1 cellular context compared by ENCODE assay signal in the genomic region with DNA sequence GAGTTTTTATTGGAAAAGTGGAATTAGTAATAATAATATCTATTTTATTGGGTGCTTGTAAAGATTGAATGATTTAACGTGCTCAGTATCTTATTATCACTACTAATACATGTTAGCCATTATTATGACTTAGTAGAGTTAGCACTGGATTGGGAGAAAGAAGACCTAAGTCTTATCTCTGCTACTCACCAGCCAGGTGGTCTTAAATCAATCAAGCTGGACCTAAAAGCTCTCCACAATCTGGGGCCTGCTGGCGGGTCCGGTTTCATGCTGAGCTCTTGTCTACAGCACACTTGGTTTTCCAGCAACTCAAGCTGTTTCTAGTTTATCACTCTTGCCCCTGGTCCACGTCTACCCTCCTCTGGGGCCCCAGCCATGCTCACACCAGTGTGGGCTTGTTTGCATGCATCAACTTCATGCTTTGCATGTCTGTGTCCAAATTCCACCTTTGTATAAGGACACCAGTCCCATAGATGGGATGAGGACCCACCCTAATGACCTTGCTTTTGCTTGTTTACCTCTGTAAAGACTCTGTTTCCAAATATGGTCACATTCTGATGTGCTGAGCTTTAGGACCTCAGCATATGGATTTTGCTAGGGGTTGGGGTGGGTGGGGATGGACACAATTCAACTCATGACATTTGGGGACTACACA.
TF ChIP-seq lines count a peak whose summit lies in the region.

No MANE protein-coding gene starts in this region.

TF ChIP-seq in WTC11, 78 proteins besides CTCF, POLR2A, EP300 and RAD21 (continued from another document):
- TF ChIP-seq, protein P1, sequence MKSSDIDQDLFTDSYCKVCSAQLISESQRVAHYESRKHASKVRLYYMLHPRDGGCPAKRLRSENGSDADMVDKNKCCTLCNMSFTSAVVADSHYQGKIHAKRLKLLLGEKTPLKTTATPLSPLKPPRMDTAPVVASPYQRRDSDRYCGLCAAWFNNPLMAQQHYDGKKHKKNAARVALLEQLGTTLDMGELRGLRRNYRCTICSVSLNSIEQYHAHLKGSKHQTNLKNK (CRISPR knock-in tag; IDR thresholded peaks at IDR 0.05): no peak
- TF ChIP-seq, protein P2, sequence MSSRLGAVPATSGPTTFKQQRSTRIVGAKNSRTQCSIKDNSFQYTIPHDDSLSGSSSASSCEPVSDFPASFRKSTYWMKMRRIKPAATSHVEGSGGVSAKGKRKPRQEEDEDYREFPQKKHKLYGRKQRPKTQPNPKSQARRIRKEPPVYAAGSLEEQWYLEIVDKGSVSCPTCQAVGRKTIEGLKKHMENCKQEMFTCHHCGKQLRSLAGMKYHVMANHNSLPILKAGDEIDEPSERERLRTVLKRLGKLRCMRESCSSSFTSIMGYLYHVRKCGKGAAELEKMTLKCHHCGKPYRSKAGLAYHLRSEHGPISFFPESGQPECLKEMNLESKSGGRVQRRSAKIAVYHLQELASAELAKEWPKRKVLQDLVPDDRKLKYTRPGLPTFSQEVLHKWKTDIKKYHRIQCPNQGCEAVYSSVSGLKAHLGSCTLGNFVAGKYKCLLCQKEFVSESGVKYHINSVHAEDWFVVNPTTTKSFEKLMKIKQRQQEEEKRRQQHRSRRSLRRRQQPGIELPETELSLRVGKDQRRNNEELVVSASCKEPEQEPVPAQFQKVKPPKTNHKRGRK (CRISPR knock-in tag; IDR thresholded peaks at IDR 0.05; ENCODE audit: borderline replicate concordance): no peak
- TF ChIP-seq SMAD3 (CRISPR knock-in tag; IDR thresholded peaks at IDR 0.05; ENCODE audit: borderline replicate concordance): no peak
- TF ChIP-seq, protein P3, sequence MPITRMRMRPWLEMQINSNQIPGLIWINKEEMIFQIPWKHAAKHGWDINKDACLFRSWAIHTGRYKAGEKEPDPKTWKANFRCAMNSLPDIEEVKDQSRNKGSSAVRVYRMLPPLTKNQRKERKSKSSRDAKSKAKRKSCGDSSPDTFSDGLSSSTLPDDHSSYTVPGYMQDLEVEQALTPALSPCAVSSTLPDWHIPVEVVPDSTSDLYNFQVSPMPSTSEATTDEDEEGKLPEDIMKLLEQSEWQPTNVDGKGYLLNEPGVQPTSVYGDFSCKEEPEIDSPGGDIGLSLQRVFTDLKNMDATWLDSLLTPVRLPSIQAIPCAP (CRISPR knock-in tag; IDR thresholded peaks at IDR 0.05): no peak
- TF ChIP-seq CBFB (CRISPR knock-in tag; IDR thresholded peaks at IDR 0.05; ENCODE audit: low read depth): no peak
